ENCODE assay signal across 34 cellular contexts in genomic region chr19:39103151-39103550, GRCh38. TPM values are rescaled to one million over a fixed set of nuclear protein-coding genes. Genes with fewer than 3 reads are reported as not detected.
"Had no signal": no experiment of that assay in that cellular context is flagged by ENCODE, and none has a peak within 500 bp of the region (broad histone marks: within the 10 kb centered on the region; RNA-seq: fewer than 3 reads in every experiment).

No MANE protein-coding gene starts in this region.

- H3K36me3 Mint-ChIP-seq: activated naive CD8-positive, alpha-beta T cell; T-cell had no signal

- ATAC-seq: activated CD4-positive, CD25-positive, alpha-beta regulatory T cell treated with anti-CD3 and anti-CD28 coated beads, Interleukin-2, amount 50 U/mL, for 24 hours; activated CD8-positive, alpha-beta T cell treated with anti-CD3 and anti-CD28 coated beads for 36 hours; activated T-cell treated with anti-CD3 and anti-CD28 coated beads, Interleukin-2, amount 50 U/mL, for 4 hours; activated T-helper 17 cell treated with anti-CD3 and anti-CD28 coated beads, Interleukin-2, amount 50 U/mL, for 72 hours; effector memory CD8-positive, alpha-beta T cell; foreskin keratinocyte; gastrocnemius medialis; T-cell had no signal

- DNase-seq: activated B cell treated with CpG ODN at 0.5 μM for 24 hours; activated CD4-positive, alpha-beta T cell treated with anti-CD3 and anti-CD28 coated beads for 48 hours; activated CD4-positive, alpha-beta T cell treated with anti-CD3 and anti-CD28 coated beads, Interleukin-2, amount 50 U/mL, for 1 hour; activated CD4-positive, alpha-beta T cell treated with anti-CD3 and anti-CD28 coated beads, Interleukin-2, amount 50 U/mL, for 48 hours; activated CD8-positive, alpha-beta memory T cell treated with anti-CD3 and anti-CD28 coated beads for 24 hours; activated CD8-positive, alpha-beta T cell treated with anti-CD3 and anti-CD28 coated beads for 36 hours; activated effector memory CD4-positive, alpha-beta T cell treated with Interleukin-2 at 50 U/mL for 16 hours; activated gamma-delta T cell treated with Interleukin-2 at 50 U/mL for 16 hours; activated naive CD4-positive, alpha-beta T cell treated with anti-CD3 and anti-CD28 coated beads, Interleukin-2, amount 50 U/mL, for 16 hours; activated naive CD4-positive, alpha-beta T cell treated with Interleukin-2 at 50 U/mL for 16 hours; activated T-cell treated with anti-CD3 and anti-CD28 coated beads, Interleukin-2, amount 50 U/mL, for 4 hours; amniotic stem cell; anterior cingulate cortex; brain microvascular endothelial cell; cerebellar nuclear complex; colonic mucosa; effector CD4-positive, alpha-beta T cell; effector memory CD8-positive, alpha-beta T cell; erythroblast; foreskin keratinocyte; gastrocnemius medialis; glutamatergic neuron; SW 1271; T-cell; T-helper 9 cell; WERI-Rb-1 had no signal

- H3K4me1 Mint-ChIP-seq: activated B cell treated with CpG ODN at 0.5 μM for 24 hours, T-cell had no signal

- H3K27ac ChIP-seq: brain microvascular endothelial cell, colonic mucosa, esophagus muscularis mucosa, foreskin keratinocyte, gastrocnemius medialis, WERI-Rb-1 had no signal

- H3K4me3 Mint-ChIP-seq: activated B cell treated with CpG ODN at 0.5 μM for 24 hours; activated CD8-positive, alpha-beta T cell treated with anti-CD3 and anti-CD28 coated beads for 36 hours; activated naive CD8-positive, alpha-beta T cell; activated T-cell treated with anti-CD3 and anti-CD28 coated beads, Interleukin-2, amount 50 U/mL, for 4 hours; activated T-helper 17 cell treated with anti-CD3 and anti-CD28 coated beads, Interleukin-2, amount 50 U/mL, for 72 hours; effector memory CD8-positive, alpha-beta T cell; T-cell; T-helper 1 cell treated with Interleukin-12 subunit alpha and Interleukin-12 subunit beta and Interleukin-4 antibody, amounts not matched to agents 30 μg/mL and 1 μg/mL, for 36 hours had no signal

- H3K27ac Mint-ChIP-seq: activated B cell treated with CpG ODN at 0.5 μM for 24 hours; activated CD8-positive, alpha-beta T cell treated with anti-CD3 and anti-CD28 coated beads for 36 hours; activated naive CD8-positive, alpha-beta T cell; activated T-helper 17 cell treated with anti-CD3 and anti-CD28 coated beads, Interleukin-2, amount 50 U/mL, for 72 hours; effector memory CD8-positive, alpha-beta T cell; T-cell; T-helper 1 cell treated with Interleukin-12 subunit alpha and Interleukin-12 subunit beta and Interleukin-4 antibody, amounts not matched to agents 30 μg/mL and 1 μg/mL, for 36 hours had no signal

- H3K9me3 Mint-ChIP-seq: activated B cell treated with CpG ODN at 0.5 μM for 24 hours; activated CD8-positive, alpha-beta T cell treated with anti-CD3 and anti-CD28 coated beads for 36 hours; activated T-cell treated with anti-CD3 and anti-CD28 coated beads, Interleukin-2, amount 50 U/mL, for 4 hours; activated T-helper 17 cell treated with anti-CD3 and anti-CD28 coated beads, Interleukin-2, amount 50 U/mL, for 72 hours; effector memory CD8-positive, alpha-beta T cell; T-cell; T-helper 1 cell treated with Interleukin-12 subunit alpha and Interleukin-12 subunit beta and Interleukin-4 antibody, amounts not matched to agents 30 μg/mL and 1 μg/mL, for 36 hours had no signal

RNA-seq across cellular contexts. Expression of gene ACP7, which starts 19.0 kb away (rescaled TPM):
- total RNA-seq: activated B cell treated with CpG ODN at 0.5 μM for 24 hours; activated CD8-positive, alpha-beta T cell treated with anti-CD3 and anti-CD28 coated beads for 36 hours; activated T-helper 17 cell treated with anti-CD3 and anti-CD28 coated beads, Interleukin-2, amount 50 U/mL, for 72 hours; astrocyte; cardiac septum; colonic mucosa; esophagus muscularis mucosa; gastrocnemius medialis; T-helper 2 cell treated with Interferon-gamma antibody and Interleukin-4, amounts not matched to agents 100 ng/mL and 5 ng/mL, for 36 hours had no signal
